19 cellular contexts compared by ENCODE assay signal in the genomic region with DNA sequence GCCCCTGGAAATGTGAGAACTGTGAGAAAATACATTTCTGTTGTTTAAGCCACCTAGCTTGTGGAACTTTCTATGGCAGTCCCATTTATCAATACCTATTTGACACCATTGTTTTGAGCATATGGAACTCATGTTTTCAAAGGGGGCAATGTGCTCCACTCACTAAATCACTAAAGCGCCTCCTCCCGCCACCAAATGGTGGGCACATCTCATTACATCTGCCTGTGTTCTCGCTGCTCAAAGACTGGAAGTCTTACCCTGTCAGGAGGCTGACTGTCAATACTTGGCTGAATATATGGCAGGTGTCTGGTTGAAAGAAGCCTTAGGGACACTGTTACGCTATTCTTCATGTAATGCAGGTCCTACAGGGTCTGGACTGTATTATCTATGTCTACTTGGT.
"Had no signal": no experiment of that assay in that cellular context is flagged by ENCODE, and none has a peak within 500 bp of the region (broad histone marks: within the 10 kb centered on the region; RNA-seq: fewer than 3 reads in every experiment).

No MANE protein-coding gene starts in this region.

- H3K4me3 Mint-ChIP-seq: activated CD4-positive, alpha-beta memory T cell treated with anti-CD3 and anti-CD28 coated beads for 36 hours; activated CD4-positive, alpha-beta T cell treated with anti-CD3 and anti-CD28 coated beads for 36 hours; activated naive CD8-positive, alpha-beta T cell treated with anti-CD3 and anti-CD28 coated beads, Interleukin-2, amount 10 ng/mL, durations not matched to agents 7 days and 5 days; activated T-helper 17 cell treated with anti-CD3 and anti-CD28 coated beads, Interleukin-2, amount 50 U/mL, for 72 hours; effector memory CD8-positive, alpha-beta T cell; nephron progenitor cell had no signal

- H3K9me3 ChIP-seq: body of pancreas, left ventricle myocardium inferior, sigmoid colon, spleen, upper lobe of right lung had no signal

- H3K27ac Mint-ChIP-seq: activated CD4-positive, alpha-beta memory T cell treated with anti-CD3 and anti-CD28 coated beads for 36 hours; activated CD4-positive, alpha-beta T cell treated with anti-CD3 and anti-CD28 coated beads for 36 hours; activated naive CD8-positive, alpha-beta T cell treated with anti-CD3 and anti-CD28 coated beads, Interleukin-2, amount 10 ng/mL, durations not matched to agents 7 days and 5 days; activated T-helper 17 cell treated with anti-CD3 and anti-CD28 coated beads, Interleukin-2, amount 50 U/mL, for 72 hours; effector memory CD8-positive, alpha-beta T cell; nephron progenitor cell had no signal

- H3K4me3 ChIP-seq: body of pancreas, left ventricle myocardium inferior, sigmoid colon, spleen, upper lobe of right lung had no signal

- H3K4me1 Mint-ChIP-seq: activated CD4-positive, alpha-beta T cell treated with anti-CD3 and anti-CD28 coated beads for 36 hours; activated naive CD8-positive, alpha-beta T cell treated with anti-CD3 and anti-CD28 coated beads, Interleukin-2, amount 10 ng/mL, durations not matched to agents 7 days and 5 days; activated T-helper 17 cell treated with anti-CD3 and anti-CD28 coated beads, Interleukin-2, amount 50 U/mL, for 72 hours had no signal

- H3K36me3 ChIP-seq: left ventricle myocardium inferior, sigmoid colon, spleen, upper lobe of right lung had no signal

- H3K4me1 ChIP-seq: body of pancreas, foreskin keratinocyte, left ventricle myocardium inferior, spleen, upper lobe of right lung had no signal

- H3K27ac ChIP-seq: body of pancreas, epithelial cell of prostate, foreskin keratinocyte, left ventricle myocardium inferior, sigmoid colon, spleen, upper lobe of right lung had no signal

- DNase-seq: activated CD4-positive, alpha-beta memory T cell treated with anti-CD3 and anti-CD28 coated beads for 36 hours; activated CD4-positive, alpha-beta T cell treated with anti-CD3 and anti-CD28 coated beads for 36 hours; activated naive CD4-positive, alpha-beta T cell; activated naive CD8-positive, alpha-beta T cell treated with anti-CD3 and anti-CD28 coated beads, Interleukin-2, amount 10 ng/mL, durations not matched to agents 7 days and 5 days; activated T-cell treated with anti-CD3 and anti-CD28 coated beads for 4 hours; effector memory CD8-positive, alpha-beta T cell; foreskin keratinocyte; left ventricle myocardium inferior; mammary epithelial cell; nephron progenitor cell; nucleus accumbens; sigmoid colon; spleen; stimulated activated CD8-positive, alpha-beta memory T cell treated with anti-CD3 and anti-CD28 coated beads, Interleukin-4, amount 100 ng/mL, for 48 hours; stimulated activated naive CD4-positive, alpha-beta T cell; upper lobe of right lung had no signal

- H3K9me3 Mint-ChIP-seq: activated CD4-positive, alpha-beta memory T cell treated with anti-CD3 and anti-CD28 coated beads for 36 hours; activated naive CD8-positive, alpha-beta T cell treated with anti-CD3 and anti-CD28 coated beads, Interleukin-2, amount 10 ng/mL, durations not matched to agents 7 days and 5 days; activated T-helper 17 cell treated with anti-CD3 and anti-CD28 coated beads, Interleukin-2, amount 50 U/mL, for 72 hours; nephron progenitor cell had no signal

- H3K27me3 Mint-ChIP-seq: activated CD4-positive, alpha-beta memory T cell treated with anti-CD3 and anti-CD28 coated beads for 36 hours; activated CD4-positive, alpha-beta T cell treated with anti-CD3 and anti-CD28 coated beads for 36 hours; activated naive CD8-positive, alpha-beta T cell treated with anti-CD3 and anti-CD28 coated beads, Interleukin-2, amount 10 ng/mL, durations not matched to agents 7 days and 5 days; activated T-helper 17 cell treated with anti-CD3 and anti-CD28 coated beads, Interleukin-2, amount 50 U/mL, for 72 hours; effector memory CD8-positive, alpha-beta T cell had no signal

- H3K27me3 ChIP-seq: body of pancreas, foreskin keratinocyte, sigmoid colon, spleen, upper lobe of right lung had no signal

- H3K36me3 Mint-ChIP-seq: activated CD4-positive, alpha-beta memory T cell treated with anti-CD3 and anti-CD28 coated beads for 36 hours; activated naive CD8-positive, alpha-beta T cell treated with anti-CD3 and anti-CD28 coated beads, Interleukin-2, amount 10 ng/mL, durations not matched to agents 7 days and 5 days had no signal
